In the genomic region with DNA sequence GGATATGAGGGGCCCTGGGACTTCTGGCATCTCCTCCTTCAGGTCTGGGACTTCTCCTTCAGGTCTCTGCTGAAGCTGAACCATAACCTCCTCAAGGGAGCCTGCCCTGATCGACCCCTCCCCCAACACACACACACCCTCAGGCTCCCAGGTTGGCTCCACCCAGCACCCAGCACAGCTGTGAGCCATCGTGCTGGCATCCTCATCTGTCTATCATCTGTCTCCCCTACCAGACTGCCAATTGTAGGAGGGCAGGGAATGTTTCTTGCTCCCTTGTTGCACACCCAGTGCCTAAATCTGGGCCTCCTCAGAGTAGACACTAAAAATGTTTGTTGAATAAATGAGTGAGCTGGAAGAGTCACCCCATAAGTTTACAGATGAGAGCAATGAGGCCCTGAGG, we compare ENCODE assay signal across 11 cellular contexts.
DNase-seq lines count a peak whose midpoint lies in the region; ATAC-seq and TF ChIP-seq lines count a peak whose summit lies in the region.
"Had no signal": no experiment of that assay in that cellular context is flagged by ENCODE, and none has a peak within 500 bp of the region (broad histone marks: within the 10 kb centered on the region; RNA-seq: fewer than 3 reads in every experiment).

No MANE protein-coding gene starts in this region.

- no peaks in the 10 kb centered on the region for H3K27me3 ChIP-seq in mammary epithelial cell (ENCODE audit: insufficient read depth, low read length)
- H3K27me3 ChIP-seq in mesenchymal stem cell (ENCODE audit: control insufficient read depth in 1 of 2, insufficient read depth in 1 of 2, low read length in 2 of 2) = no peaks in the 10 kb centered on the region
- H3K27me3 ChIP-seq in transverse colon = no peaks in the 10 kb centered on the region

- peak overlapping the region; percentile 79 for H2BK5ac ChIP-seq in mesenchymal stem cell (ENCODE audit: low read depth, low read length, poor library complexity, severe bottlenecking)

- H2AFZ ChIP-seq in mammary epithelial cell (ENCODE audit: low read depth, low read length) (no peak overlapping the region), mesenchymal stem cell (ENCODE audit: low read depth, low read length) (no peak overlapping the region)

- no TSS peak for BruUV-seq in mammary epithelial cell (replicated peaks; lab: Mats Ljungman, UMichigan)

- peak overlapping the region; percentile 98 for H2BK120ac ChIP-seq in mesenchymal stem cell (ENCODE audit: low read depth, low read length)

- H3K9ac ChIP-seq in mammary epithelial cell (ENCODE audit: insufficient read depth, low read length) = no peak overlapping the region
- peak overlapping the region; percentile 58 for H3K9ac ChIP-seq in mesenchymal stem cell (ENCODE audit: low read length)

- peak overlapping the region; percentile 90 to 100 for H3K18ac ChIP-seq in mesenchymal stem cell (ENCODE audit: low read depth in 1 of 2, low read length in 2 of 2)

- peak overlapping the region; percentile 17 for H3K4me2 ChIP-seq in mammary epithelial cell (ENCODE audit: insufficient read depth, low read depth, low read length)
- no peak overlapping the region for H3K4me2 ChIP-seq in mesenchymal stem cell (ENCODE audit: low read length, poor library complexity, severe bottlenecking)

- H2AK5ac ChIP-seq in mesenchymal stem cell (ENCODE audit: low read length, severe bottlenecking) = peak overlapping the region; percentile 95

- TF ChIP-seq CTCF in mammary epithelial cell (conservative IDR thresholded peaks at IDR 0.05 in 1 of 2, IDR thresholded peaks at IDR 0.05 in 1 of 2; ENCODE audit: extremely low read depth in 1 of 2, insufficient read depth in 1 of 2, low read depth in 1 of 2, low read length in 2 of 2) (no peak), transverse colon (IDR thresholded peaks at IDR 0.05) (no peak)

- no peak overlapping the region for H3K23ac ChIP-seq in mesenchymal stem cell (ENCODE audit: low read length in 2 of 2)

- H3K14ac ChIP-seq in mesenchymal stem cell (ENCODE audit: low read length in 2 of 2) = peak overlapping the region in 1 of 2 experiments; percentile 93

- DNase-seq in LHCN-M2 (ENCODE audit: low read depth) (peak; percentile 87), mammary epithelial cell (peak; percentile 79), mesenchymal stem cell (peak; percentile 23), transverse colon (peak; percentile 44), sciatic nerve (ENCODE audit: low spot score) (no peak), T1000 (lab: John Stamatoyannopoulos, UW) (no peak)
- DNase-seq: activated CD4-positive, alpha-beta T cell treated with anti-CD3 and anti-CD28 coated beads for 1 hour; GOT3; NCI-H146; stimulated activated naive CD4-positive, alpha-beta T cell had no signal

- H3K36me3 ChIP-seq in mammary epithelial cell (ENCODE audit: insufficient read depth, low read length) (peaks cover 35% of the 10 kb centered on the region), mesenchymal stem cell (ENCODE audit: control insufficient read depth in 1 of 2, insufficient read depth in 2 of 2, low read depth in 1 of 2, low read length in 2 of 2) (peaks cover 70 to 72% of the 10 kb centered on the region in 2 experiments), transverse colon (peaks cover 0 to 25% (median 9%) of the 10 kb centered on the region in 4 donors)

- H3K79me1 ChIP-seq in mesenchymal stem cell (replicated peaks; ENCODE audit: low read length, poor library complexity, severe bottlenecking) = peaks cover 5% of the 10 kb centered on the region

- H3K4ac ChIP-seq in mesenchymal stem cell (ENCODE audit: low read depth in 1 of 2, low read length in 2 of 2) = peak overlapping the region; percentile 53 to 100

- H4K91ac ChIP-seq in mesenchymal stem cell (ENCODE audit: low read length) = peak overlapping the region; percentile 99

- peak overlapping the region; percentile 64 for H3K27ac ChIP-seq in mammary epithelial cell (ENCODE audit: insufficient read depth, low read depth, low read length)
- peak overlapping the region; percentile 96 for H3K27ac ChIP-seq in mesenchymal stem cell (ENCODE audit: low read length, poor library complexity, severe bottlenecking)
- H3K27ac ChIP-seq in transverse colon = peak overlapping the region; percentile 63 to 80 (median 74)

- H3K4me3 ChIP-seq in mammary epithelial cell (replicated peaks in 1 of 3; ENCODE audit: insufficient read depth in 1 of 3, low read depth in 2 of 3, low read length in 3 of 3) (no peak overlapping the region), mesenchymal stem cell (ENCODE audit: insufficient read depth in 1 of 2, low read depth in 1 of 2, low read length in 2 of 2) (peak overlapping the region in 1 of 2 experiments; percentile 24), transverse colon (no peak overlapping the region)

- H2BK15ac ChIP-seq in mesenchymal stem cell (ENCODE audit: low read depth, poor library complexity, severe bottlenecking) = peak overlapping the region; percentile 74

- CTCF ChIA-PET in mammary epithelial cell (lab: Charles Lee; ENCODE audit: low non-redundant PET) = no interaction called here

- TF ChIP-seq EP300 in transverse colon (IDR thresholded peaks at IDR 0.05; ENCODE audit: low read depth) = no peak

- intact Hi-C loops in mammary epithelial cell (cut with micrococcal nuclease) (no loop called here), transverse colon (cut with DNase I; ENCODE audit: low total_unique reads) (no loop called here), sciatic nerve (cut with DNase I) (no loop called here)

- H3K4me1 ChIP-seq in mammary epithelial cell (ENCODE audit: insufficient read depth, low read length) = peaks cover 66% of the 10 kb centered on the region
- peaks cover 65% of the 10 kb centered on the region for H3K4me1 ChIP-seq in mesenchymal stem cell (ENCODE audit: control insufficient read depth, insufficient read depth, low read depth, low read length)
- H3K4me1 ChIP-seq in transverse colon = peaks cover 16 to 34% (median 26%) of the 10 kb centered on the region in 4 donors

- H3K9me3 ChIP-seq in mammary epithelial cell (replicated peaks; ENCODE audit: insufficient read depth, low read length) (peaks cover 11% of the 10 kb centered on the region), mesenchymal stem cell (ENCODE audit: control insufficient read depth, low read length) (no peaks in the 10 kb centered on the region), transverse colon (no peaks in the 10 kb centered on the region)

- peak overlapping the region; percentile 99 for H4K8ac ChIP-seq in mesenchymal stem cell (ENCODE audit: low read length)

- in situ Hi-C loops in mammary epithelial cell (cut with MboI; ENCODE audit: low sequenced_read_pairs in 2 of 2) (loop anchor here (10.0 kb wide), 1 partner anchor 62 kb away; no protein-coding TSS in a partner anchor), transverse colon (cut with MboI; ENCODE audit: low pct_ligation_motif_present in 1 of 4, low pct_unique_long_range_greater_than_20kb in 1 of 4, low sequenced_read_pairs in 3 of 4) (loop anchor here in 1 of 4 donors (25.0 kb wide), 1 partner anchor 215 kb away; a partner anchor contains a TSS)

- peaks cover 72% of the 10 kb centered on the region for H3K79me2 ChIP-seq in mammary epithelial cell (ENCODE audit: insufficient read depth, low read length)

- peak overlapping the region; percentile 98 to 99 for H2BK12ac ChIP-seq in mesenchymal stem cell (ENCODE audit: low read length in 2 of 2)

- no peak for TF ChIP-seq POLR2A in transverse colon (IDR thresholded peaks at IDR 0.05)

- ATAC-seq in HG02973 (IDR thresholded peaks at IDR 0.05; ENCODE audit: unreplicated experiment) = no peak
- no peak for ATAC-seq in sciatic nerve

- 0% methylated on average over 2 of the region's 2 CpGs for WGBS in mammary epithelial cell (ENCODE audit: low coverage, missing lambda C conversion rate)
- 43% methylated on average over 2 of the region's 2 CpGs for WGBS in mesenchymal stem cell
- WGBS in transverse colon (ENCODE audit: low coverage in 1 of 2), 2 donors = 32% methylated on average over 2 of the region's 2 CpGs; no CpG with 5 or more reads in 1 of the 2 donors

- H4K20me1 ChIP-seq in mammary epithelial cell (ENCODE audit: insufficient read depth, low read length) = no peaks in the 10 kb centered on the region

- dilution Hi-C loops in mammary epithelial cell (cut with HindIII; ENCODE audit: low sequenced_read_pairs) = no loop called here

Comparison
In these comparisons a context has a peak if more than half of its experiments do, and no peak if none do; other contexts are left out.
1. DNase-seq: peak in LHCN-M2 (single experiment), mammary epithelial cell (single experiment), mesenchymal stem cell (single experiment) and transverse colon (single experiment); none in sciatic nerve (single experiment) and T1000 (single experiment).
2. Peak in every context shown above with its lines, with median percentiles within 50 percentile points of each other: H3K27ac ChIP-seq.